7 cellular contexts compared by ENCODE assay signal in genomic region chr1:19269427-19270342, GRCh38. TPM values are rescaled to one million over a fixed set of nuclear protein-coding genes. Genes with fewer than 3 reads are reported as not detected.
A peak's percentile ranks its signal among the peaks of the same experiment; 100 is the strongest.
DNase-seq lines count a peak whose midpoint lies in the region; TF ChIP-seq lines count a peak whose summit lies in the region.
"Not testable (repeated sequence)": the region's sequence is repeated elsewhere in the genome, so short reads cannot be mapped to it uniquely, and the experiment has no call there.

No MANE protein-coding gene starts in this region.

- not testable (repeated sequence) for H3K9me3 ChIP-seq in H9 (ENCODE audit: control insufficient read depth, low read depth, low read length); OCI-LY7 (ENCODE audit: low read length); endodermal cell (ENCODE audit: control insufficient read depth, low read length); neural progenitor cell (ENCODE audit: low read depth)

- not testable (repeated sequence) for H3K56ac ChIP-seq in H9 (ENCODE audit: insufficient read length, low read depth, low read length)

- CTCF ChIA-PET in OCI-LY7 (lab: Charles Lee; ENCODE audit: unreplicated experiment): not testable (repeated sequence)

- H2BK15ac ChIP-seq in H9 (ENCODE audit: low read depth, low read length): not testable (repeated sequence)

- no CpG with 5 or more reads among the region's 9 CpGs for WGBS in H9 (ENCODE audit: extremely low coverage, insufficient read length, low lambda C conversion rate)
- 62 to 75% methylated on average over 2 to 9 of the region's 9 CpGs for WGBS in endodermal cell (ENCODE audit: insufficient coverage in 1 of 2, insufficient read length in 1 of 2), 2 experiments

- H2BK12ac ChIP-seq in H9 (ENCODE audit: insufficient read length, low read depth, low read length): not testable (repeated sequence)

- not testable (repeated sequence) for H2AK5ac ChIP-seq in H9 (ENCODE audit: insufficient read length, low read length)

- H3F3A ChIP-seq in neural progenitor cell (ENCODE audit: low read depth): not testable (repeated sequence)

- H4K20me1 ChIP-seq in H9 (ENCODE audit: control insufficient read depth, insufficient read depth, insufficient read length); OCI-LY7 (ENCODE audit: insufficient read depth, low read length); neural progenitor cell (ENCODE audit: low read depth): not testable (repeated sequence)

- H3K9me3 Mint-ChIP-seq in H9, endodermal cell, neural progenitor cell: not testable (repeated sequence)

- not testable (repeated sequence) for H3K4me3 Mint-ChIP-seq in H9, endodermal cell, neural progenitor cell

- H3K4me1 ChIP-seq in H9 (ENCODE audit: insufficient read depth, low read length); OCI-LY7 (ENCODE audit: insufficient read depth, low read length, poor library complexity, severe bottlenecking); endodermal cell (ENCODE audit: control insufficient read depth, insufficient read depth, low read length); neural progenitor cell: not testable (repeated sequence)

- intact Hi-C loops in OCI-LY7 (cut with micrococcal nuclease; ENCODE audit: unreplicated experiment); cardiac septum (cut with DNase I): not testable (repeated sequence)

- POLR2A ChIA-PET in OCI-LY7 (lab: Charles Lee): interaction anchor here (0.6 kb wide), 1 partner anchor 12 kb away, joined by 3 read pairs; no protein-coding TSS in a partner anchor

- not testable (repeated sequence) for H3K14ac ChIP-seq in H9 (ENCODE audit: insufficient read depth, low read length)

- not testable (repeated sequence) for H3K27me3 ChIP-seq in H9 (ENCODE audit: insufficient read depth, low read length); neural progenitor cell
- peaks cover 22% of the 10 kb centered on the region for H3K27me3 ChIP-seq in endodermal cell (ENCODE audit: control insufficient read depth, insufficient read depth, low read length, poor library complexity, severe bottlenecking)

- not testable (repeated sequence) for H3K9me2 ChIP-seq in OCI-LY7 (ENCODE audit: insufficient read depth, low read length)

- not testable (repeated sequence) for H3T11ph ChIP-seq in H9 (ENCODE audit: low read length)

- not testable (repeated sequence) for H3K23ac ChIP-seq in H9 (ENCODE audit: insufficient read length, low read depth, low read length)

- H3K27ac ChIP-seq in H9 (ENCODE audit: insufficient read length, low read depth, low read length); OCI-LY7 (ENCODE audit: low read depth, low read length, poor library complexity, severe bottlenecking); endodermal cell (ENCODE audit: low read depth, low read length); neural progenitor cell: not testable (repeated sequence)

- not testable (repeated sequence) for H3K9ac ChIP-seq in H9 (ENCODE audit: extremely low read depth, insufficient read length, low read length); endodermal cell (ENCODE audit: extremely low read depth, low read length, poor library complexity, severe bottlenecking); neural progenitor cell

- H2BK20ac ChIP-seq in H9 (ENCODE audit: low read depth, low read length, poor library complexity, severe bottlenecking): not testable (repeated sequence)

- not testable (repeated sequence) for H3K4ac ChIP-seq in H9 (ENCODE audit: low read depth, low read length)

- not testable (repeated sequence) for BruUV-seq in OCI-LY7 (replicated peaks; lab: Mats Ljungman, UMichigan)

- not testable (repeated sequence) for H2BK5ac ChIP-seq in H9 (ENCODE audit: insufficient read length, low read length)

- not testable (repeated sequence) for H3K4me1 Mint-ChIP-seq in H9, endodermal cell, neural progenitor cell

- in situ Hi-C loops in astrocyte of the spinal cord (cut with HindIII; ENCODE audit: low sequenced_read_pairs): not testable (repeated sequence)

- H3K23me2 ChIP-seq in H9 (ENCODE audit: insufficient read length, low read depth, low read length, poor library complexity, severe bottlenecking): not testable (repeated sequence)

- not testable (repeated sequence) for H4K5ac ChIP-seq in H9 (ENCODE audit: insufficient read length, low read depth, low read length)

- H3K79me2 ChIP-seq in H9 (ENCODE audit: insufficient read depth, low read length); OCI-LY7 (ENCODE audit: insufficient read depth, low read depth, low read length); neural progenitor cell (ENCODE audit: low read depth): not testable (repeated sequence)

- H4K8ac ChIP-seq in H9 (replicated peaks; ENCODE audit: insufficient read length, low read depth, low read length): not testable (repeated sequence)

- TF ChIP-seq CTCF in H9 (conservative IDR thresholded peaks at IDR 0.05): peak; percentile 61
- TF ChIP-seq CTCF in OCI-LY7 (conservative IDR thresholded peaks at IDR 0.05; ENCODE audit: low read length): peak; percentile 64
- peak; percentile 11 for TF ChIP-seq CTCF in astrocyte of the spinal cord (IDR thresholded peaks at IDR 0.05; ENCODE audit: low read depth, low read length)
- TF ChIP-seq CTCF in endodermal cell (conservative IDR thresholded peaks at IDR 0.05): peak; percentile 63
- peak; percentile 42 for TF ChIP-seq CTCF in neural progenitor cell (IDR thresholded peaks at IDR 0.05)

- not testable (repeated sequence) for H2BK120ac ChIP-seq in H9 (ENCODE audit: low read depth, low read length, poor library complexity, severe bottlenecking)

- not testable (repeated sequence) for H3K79me1 ChIP-seq in H9 (ENCODE audit: insufficient read depth, low read depth, low read length, poor library complexity, severe bottlenecking)

- peak overlapping the region in 2 of 3 experiments; percentile 57 to 62; a peak in 1 of 7 replicates for H3K27ac Mint-ChIP-seq in H9
- not testable (repeated sequence) for H3K27ac Mint-ChIP-seq in endodermal cell, neural progenitor cell

- not testable (repeated sequence) for H3K18ac ChIP-seq in H9 (ENCODE audit: insufficient read length, low read depth, low read length)

- not testable (repeated sequence) for H3K36me3 Mint-ChIP-seq in H9 (ENCODE audit: insufficient read depth in 1 of 3, low read depth in 3 of 3); endodermal cell (ENCODE audit: low read depth); neural progenitor cell

- not testable (repeated sequence) for H2AFZ ChIP-seq in H9 (ENCODE audit: low read length); OCI-LY7 (ENCODE audit: low read length); neural progenitor cell (replicated peaks)

- peak; percentile 74 for DNase-seq in DMS53 (lab: John Stamatoyannopoulos, UW)
- DNase-seq in H9: peak; percentile 61
- DNase-seq in OCI-LY7 (ENCODE audit: low spot score); astrocyte of the spinal cord (ENCODE audit: low read depth, low spot score): not testable (repeated sequence)
- peak; percentile 76 for DNase-seq in endodermal cell
- DNase-seq in cardiac septum (ENCODE audit: low spot score): peak; percentile 35
- DNase-seq in neural progenitor cell (ENCODE audit: low spot score): peak; percentile 26

- not testable (repeated sequence) for H3K36me3 ChIP-seq in OCI-LY7 (ENCODE audit: insufficient read depth, low read length); endodermal cell (ENCODE audit: control insufficient read depth, insufficient read depth, low read length); neural progenitor cell

- not testable (repeated sequence) for H3K4me2 ChIP-seq in H9 (ENCODE audit: insufficient read depth, insufficient read length, low read length); OCI-LY7 (ENCODE audit: low read length); neural progenitor cell

- H3K27me3 Mint-ChIP-seq in H9 (ENCODE audit: low read depth); neural progenitor cell (ENCODE audit: insufficient read depth, low read depth): not testable (repeated sequence)
- H3K27me3 Mint-ChIP-seq in endodermal cell (ENCODE audit: insufficient read depth): peaks cover 15% of the 10 kb centered on the region

- H3K4me3 ChIP-seq in OCI-LY7 (ENCODE audit: low read depth, low read length, poor library complexity, severe bottlenecking); astrocyte of the spinal cord (ENCODE audit: low read depth, low read length); endodermal cell (ENCODE audit: low read length); neural progenitor cell: not testable (repeated sequence)

- not testable (repeated sequence) for H4K91ac ChIP-seq in H9 (ENCODE audit: insufficient read length, low read depth, low read length)

RNA-seq across cellular contexts. Expression of gene MRTO4, which starts 18.1 kb away (rescaled TPM):
- total RNA-seq in H9 (2021) (78.3 and 79.1 TPM in 2 replicates), OCI-LY7 (2022) (45.8 and 66.0 TPM in 2 replicates), endodermal cell (10 to 100 TPM; 37.7 to 44.5 TPM), cardiac septum (14.8 TPM), neural progenitor cell (ENCODE audit: low replicate concordance) (23.2 and 33.9 TPM in 2 replicates)
- 60.0 and 67.6 TPM in 2 replicates for total RNA-seq in OCI-LY7 (2014; rRNA removed; shearing (Covaris generic))
- polyA plus RNA-seq in endodermal cell (2013, experiment 1 of 2): 29.7 TPM
- polyA plus RNA-seq in endodermal cell (2013, experiment 2 of 2): 27.2 TPM

RNA-seq across cellular contexts. Expression of gene EMC1, which starts 18.4 kb away (rescaled TPM):
- total RNA-seq in H9 (2021): 58.3 and 60.0 TPM in 2 replicates
- total RNA-seq in OCI-LY7 (2014; rRNA removed; shearing (Covaris generic)): 35.2 and 41.3 TPM in 2 replicates
- total RNA-seq in OCI-LY7 (2022): 50.1 and 51.1 TPM in 2 replicates
- 10 to 100 TPM; 59.0 to 67.5 TPM for total RNA-seq in endodermal cell
- polyA plus RNA-seq in endodermal cell (2013, experiment 1 of 2): 45.9 TPM
- polyA plus RNA-seq in endodermal cell (2013, experiment 2 of 2): 38.7 TPM
- 28.6 TPM for total RNA-seq in cardiac septum
- total RNA-seq in neural progenitor cell (ENCODE audit: low replicate concordance): 32.6 and 40.0 TPM in 2 replicates

RNA-seq across cellular contexts. Expression of gene AKR7A3, which starts 18.9 kb away (rescaled TPM):
- total RNA-seq in H9 (2021) (0.74 and 0.81 TPM in 2 replicates), OCI-LY7 (2022) (2.0 and 2.6 TPM in 2 replicates), endodermal cell (1 to 10 TPM in 1 of 2 donors, under 1 TPM in 1; 0.92 to 2.0 TPM), cardiac septum (0.32 TPM), neural progenitor cell (ENCODE audit: low replicate concordance) (0.96 TPM in 1 of 2 replicates, not detected in the other)
- 0.90 and 1.2 TPM in 2 replicates for total RNA-seq in OCI-LY7 (2014; rRNA removed; shearing (Covaris generic))
- polyA plus RNA-seq in endodermal cell (2013, experiment 1 of 2): 0.85 TPM
- polyA plus RNA-seq in endodermal cell (2013, experiment 2 of 2): 1.2 TPM

RNA-seq across cellular contexts. Expression of gene AKR7A2, which starts 42.3 kb away (rescaled TPM):
- total RNA-seq in H9 (2021) (48.0 and 50.3 TPM in 2 replicates), OCI-LY7 (2022) (54.2 and 59.1 TPM in 2 replicates), endodermal cell (10 to 100 TPM; 47.8 to 66.1 TPM), cardiac septum (33.5 TPM), neural progenitor cell (ENCODE audit: low replicate concordance) (37.5 and 92.3 TPM in 2 replicates)
- 53.9 and 75.2 TPM in 2 replicates for total RNA-seq in OCI-LY7 (2014; rRNA removed; shearing (Covaris generic))
- polyA plus RNA-seq in endodermal cell (2013, experiment 1 of 2): 53.1 TPM
- 52.3 TPM for polyA plus RNA-seq in endodermal cell (2013, experiment 2 of 2)

RNA-seq across cellular contexts. Expression of gene SLC66A1, which starts 42.4 kb away (rescaled TPM):
- total RNA-seq in H9 (2021) (22.5 TPM in 2 replicates), OCI-LY7 (2022) (18.9 and 21.0 TPM in 2 replicates), endodermal cell (10 to 100 TPM; 20.8 to 22.6 TPM), cardiac septum (7.5 TPM), neural progenitor cell (ENCODE audit: low replicate concordance) (4.8 and 16.7 TPM in 2 replicates)
- 14.0 and 14.9 TPM in 2 replicates for total RNA-seq in OCI-LY7 (2014; rRNA removed; shearing (Covaris generic))
- 20.0 TPM for polyA plus RNA-seq in endodermal cell (2013, experiment 1 of 2)
- polyA plus RNA-seq in endodermal cell (2013, experiment 2 of 2): 18.9 TPM

Comparison
In these comparisons a context has a peak if more than half of its experiments do, and no peak if none do; other contexts are left out.
1. CTCF ChIP-seq: peak in every context shown above with its lines; median percentile 64 in OCI-LY7; 63 in endodermal cell; 61 in H9; 42 in neural progenitor cell; 11 in astrocyte of the spinal cord.